1 cellular context compared by ENCODE assay signal in the genomic region with DNA sequence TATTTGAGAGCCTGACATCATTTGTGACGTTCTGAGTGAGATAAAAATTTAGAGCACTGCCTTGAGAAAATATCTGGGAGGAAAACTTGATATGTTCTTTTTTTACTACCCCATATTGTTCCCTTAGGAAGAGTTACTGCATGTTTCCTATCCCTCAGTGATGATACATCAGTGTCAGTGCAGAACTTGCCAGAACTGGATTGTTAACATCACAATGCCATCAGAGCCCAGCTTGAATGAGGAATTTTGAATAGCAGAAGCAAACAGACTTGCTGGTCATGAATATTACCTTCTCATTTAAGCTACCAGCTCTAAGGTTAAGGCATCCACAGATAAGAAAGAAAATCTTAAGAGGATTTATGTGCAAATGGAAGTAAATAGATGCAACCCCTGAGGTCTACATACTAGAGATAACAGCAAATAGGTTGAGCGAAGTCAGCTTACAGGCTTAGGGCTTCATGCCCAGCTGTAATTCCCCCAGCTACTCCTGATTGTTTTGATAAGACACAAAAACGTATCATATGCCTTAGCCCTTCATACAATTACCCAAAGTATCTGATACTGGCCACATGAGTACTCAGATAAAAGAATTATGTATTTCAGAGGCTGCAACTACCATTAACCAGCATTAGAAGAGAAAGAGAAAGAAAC.
A peak's percentile ranks its signal among the peaks of the same experiment; 100 is the strongest.
TF ChIP-seq lines count a peak whose summit lies in the region.

No MANE protein-coding gene starts in this region.

TF ChIP-seq in SK-N-SH treated with all-trans-retinoic acid at 6 μM for 48 hours, 23 proteins besides CTCF, POLR2A, EP300 and RAD21 (continued from another document):
- TF ChIP-seq CREB5 (CRISPR knock-in tag; IDR thresholded peaks at IDR 0.05; ENCODE audit: low read depth) (no peak), CSDC2 (CRISPR knock-in tag; IDR thresholded peaks at IDR 0.05) (no peak), OSR1 (CRISPR knock-in tag; IDR thresholded peaks at IDR 0.05) (no peak), ESRRG (CRISPR knock-in tag; IDR thresholded peaks at IDR 0.05) (no peak), ZNF565 (CRISPR knock-in tag; conservative IDR thresholded peaks at IDR 0.05; ENCODE audit: low read depth) (peak; percentile 68; the same call in 1 of the 2 replicates), ARNTL (CRISPR knock-in tag; IDR thresholded peaks at IDR 0.05; ENCODE audit: borderline replicate concordance, low read depth) (no peak), TCF4 (CRISPR knock-in tag; IDR thresholded peaks at IDR 0.05; ENCODE audit: borderline replicate concordance) (peak; percentile 54), RARB (CRISPR knock-in tag; IDR thresholded peaks at IDR 0.05) (no peak)
- TF ChIP-seq, protein P1, sequence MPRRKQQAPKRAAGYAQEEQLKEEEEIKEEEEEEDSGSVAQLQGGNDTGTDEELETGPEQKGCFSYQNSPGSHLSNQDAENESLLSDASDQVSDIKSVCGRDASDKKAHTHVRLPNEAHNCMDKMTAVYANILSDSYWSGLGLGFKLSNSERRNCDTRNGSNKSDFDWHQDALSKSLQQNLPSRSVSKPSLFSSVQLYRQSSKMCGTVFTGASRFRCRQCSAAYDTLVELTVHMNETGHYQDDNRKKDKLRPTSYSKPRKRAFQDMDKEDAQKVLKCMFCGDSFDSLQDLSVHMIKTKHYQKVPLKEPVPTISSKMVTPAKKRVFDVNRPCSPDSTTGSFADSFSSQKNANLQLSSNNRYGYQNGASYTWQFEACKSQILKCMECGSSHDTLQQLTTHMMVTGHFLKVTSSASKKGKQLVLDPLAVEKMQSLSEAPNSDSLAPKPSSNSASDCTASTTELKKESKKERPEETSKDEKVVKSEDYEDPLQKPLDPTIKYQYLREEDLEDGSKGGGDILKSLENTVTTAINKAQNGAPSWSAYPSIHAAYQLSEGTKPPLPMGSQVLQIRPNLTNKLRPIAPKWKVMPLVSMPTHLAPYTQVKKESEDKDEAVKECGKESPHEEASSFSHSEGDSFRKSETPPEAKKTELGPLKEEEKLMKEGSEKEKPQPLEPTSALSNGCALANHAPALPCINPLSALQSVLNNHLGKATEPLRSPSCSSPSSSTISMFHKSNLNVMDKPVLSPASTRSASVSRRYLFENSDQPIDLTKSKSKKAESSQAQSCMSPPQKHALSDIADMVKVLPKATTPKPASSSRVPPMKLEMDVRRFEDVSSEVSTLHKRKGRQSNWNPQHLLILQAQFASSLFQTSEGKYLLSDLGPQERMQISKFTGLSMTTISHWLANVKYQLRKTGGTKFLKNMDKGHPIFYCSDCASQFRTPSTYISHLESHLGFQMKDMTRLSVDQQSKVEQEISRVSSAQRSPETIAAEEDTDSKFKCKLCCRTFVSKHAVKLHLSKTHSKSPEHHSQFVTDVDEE (CRISPR knock-in tag; IDR thresholded peaks at IDR 0.05), result peak; percentile 90
